7 cellular contexts compared by ENCODE assay signal in genomic region chr14:77212933-77213656, GRCh38.
A peak's percentile ranks its signal among the peaks of the same experiment; 100 is the strongest.
DNase-seq lines count a peak whose midpoint lies in the region; ATAC-seq, FAIRE-seq and TF ChIP-seq lines count a peak whose summit lies in the region.

No MANE protein-coding gene starts in this region.

- TF ChIP-seq CTCF in VCaP (conservative IDR thresholded peaks at IDR 0.05) (peak; percentile 96), fibroblast of mammary gland (conservative IDR thresholded peaks at IDR 0.05; ENCODE audit: control insufficient read depth, insufficient read depth, low read depth, low read length) (peak; percentile 60)

- H3K27ac ChIP-seq in VCaP: no peak overlapping the region; the same call in 1 of the 2 replicates

- H3K4me3 ChIP-seq in fibroblast of mammary gland (ENCODE audit: control insufficient read depth, low read depth, low read length): no peak overlapping the region

- no peak for ATAC-seq in HG02884 (IDR thresholded peaks at IDR 0.05; ENCODE audit: unreplicated experiment)

- no peak for TF ChIP-seq POLR2A in H54 (IDR thresholded peaks at IDR 0.05; ENCODE audit: low read depth, low read length)

- DNase-seq in EL: peak; percentile 13
- DNase-seq in H54 (ENCODE audit: insufficient read length, low spot score): peak; percentile 35
- peak; percentile 49 for DNase-seq in NCI-H128 (lab: John Stamatoyannopoulos, UW; ENCODE audit: unreplicated experiment)
- DNase-seq in fibroblast of mammary gland (ENCODE audit: low read depth): peak; percentile 8
- DNase-seq in retina: peak; percentile 67

- FAIRE-seq in H54 (lab: Jason Lieb, UNC): no peak

Comparison
In these comparisons a context has a peak if more than half of its experiments do, and no peak if none do; other contexts are left out.
1. DNase-seq: peak in every context shown above with its lines; median percentile 67 in retina; 49 in NCI-H128; 35 in H54; 13 in EL; 8 in fibroblast of mammary gland.